ENCODE assay signal across 15 cellular contexts in the genomic region with DNA sequence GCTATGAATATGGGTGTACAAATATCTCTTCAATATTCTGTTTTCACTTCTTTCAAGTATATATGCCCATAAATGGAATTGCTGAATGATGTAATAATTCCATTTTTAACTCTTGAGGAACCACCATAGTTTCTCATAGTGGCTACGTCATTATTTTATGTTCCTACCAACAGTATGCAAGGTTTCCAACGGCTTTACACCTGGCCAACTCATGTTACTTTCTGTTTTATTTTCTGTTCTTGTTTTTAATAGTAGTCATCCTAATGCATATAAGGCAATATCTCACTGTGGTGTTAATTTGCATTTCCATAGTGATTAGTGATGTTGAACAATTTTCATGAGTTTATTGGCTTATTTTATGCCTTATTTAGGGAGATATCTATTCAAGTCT.
DNase-seq lines count a peak whose midpoint lies in the region; ATAC-seq lines count a peak whose summit lies in the region.
"Had no signal": no experiment of that assay in that cellular context is flagged by ENCODE, and none has a peak within 500 bp of the region (broad histone marks: within the 10 kb centered on the region; RNA-seq: fewer than 3 reads in every experiment).

No MANE protein-coding gene starts in this region.

- peak overlapping the region; percentile 80 for H3K27ac ChIP-seq in epithelial cell of prostate
- H3K27ac ChIP-seq: right atrium auricular region had no signal

- DNase-seq in epithelial cell of prostate (ENCODE audit: low read depth, low spot score), result no peak
- DNase-seq in SIG-M5 (lab: John Stamatoyannopoulos, UW), result no peak
- DNase-seq in NOMO-1 (lab: John Stamatoyannopoulos, UW; ENCODE audit: unreplicated experiment in 2 of 2), result no peak
- DNase-seq: activated T-cell treated with anti-CD3 and anti-CD28 coated beads for 4 hours, amygdala, foreskin fibroblast, islet precursor cell, naive B cell, NCI-H446 treated with DMSO at 0.1 percent for 48 hours, RPMI8226 had no signal

- ATAC-seq in GM18907 (IDR thresholded peaks at IDR 0.05; ENCODE audit: unreplicated experiment) (peak; percentile 79), GM21786 (IDR thresholded peaks at IDR 0.05; ENCODE audit: unreplicated experiment) (peak; percentile 72), HG03280 (IDR thresholded peaks at IDR 0.05; ENCODE audit: unreplicated experiment) (peak; percentile 76), HG03025 (IDR thresholded peaks at IDR 0.05; ENCODE audit: low FRiP score, unreplicated experiment) (no peak)
